Comparison of ENCODE assay signal across 9 cellular contexts in the genomic region with DNA sequence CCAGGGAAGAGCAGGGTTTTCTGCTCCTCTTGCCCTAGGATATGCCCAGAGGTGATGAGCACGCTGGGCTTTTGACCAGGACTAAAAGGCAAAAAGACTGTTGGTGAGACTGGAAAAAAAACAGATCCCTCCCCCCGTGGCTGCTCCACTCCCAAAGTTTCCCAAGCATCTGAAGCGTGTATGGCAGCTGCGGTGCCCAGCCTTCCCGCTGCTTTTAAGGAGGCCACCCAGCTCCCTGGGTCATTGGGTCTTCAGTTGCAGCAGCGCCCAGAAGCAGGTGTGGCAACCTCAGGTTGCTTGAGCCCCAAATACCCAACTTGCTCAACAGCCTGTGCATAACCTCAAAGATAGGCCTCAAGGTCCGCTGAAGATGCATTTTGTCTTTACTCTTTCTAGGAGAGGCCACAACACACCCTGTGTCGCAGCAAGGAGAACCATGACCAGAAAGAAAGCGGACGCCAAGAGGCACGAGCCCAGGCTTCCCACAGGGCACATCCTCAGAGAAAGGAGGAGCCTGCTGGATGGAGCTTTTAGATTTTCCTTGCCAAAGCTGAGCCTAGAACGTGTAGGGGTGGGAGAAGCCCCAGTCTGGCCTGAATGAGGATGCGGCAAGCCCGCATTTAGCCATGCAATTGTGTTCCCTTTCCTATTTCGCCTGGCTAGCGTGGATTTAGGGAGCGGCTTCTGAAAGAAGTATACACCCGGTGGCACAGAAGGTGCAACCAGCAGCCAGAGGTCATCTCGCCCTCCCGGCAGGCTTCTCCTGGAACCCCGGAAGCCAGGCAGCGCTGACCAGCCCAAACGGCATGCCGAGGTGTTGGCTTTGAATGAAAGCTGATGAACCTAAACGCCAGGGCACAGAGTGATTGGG. TPM values are rescaled to one million over a fixed set of nuclear protein-coding genes. Genes with fewer than 3 reads are reported as not detected.
DNase-seq lines count a peak whose midpoint lies in the region; ATAC-seq, FAIRE-seq and TF ChIP-seq lines count a peak whose summit lies in the region.
"Had no signal": no experiment of that assay in that cellular context is flagged by ENCODE, and none has a peak within 500 bp of the region (broad histone marks: within the 10 kb centered on the region; RNA-seq: fewer than 3 reads in every experiment).

No MANE protein-coding gene starts in this region.

- no peaks in the 10 kb centered on the region for H3K27me3 ChIP-seq in smooth muscle cell (ENCODE audit: low read depth)

- intact Hi-C loops in activated CD4-positive, alpha-beta T cell treated with anti-CD3 and anti-CD28 coated beads, Interleukin-2, amount 10 ng/mL, durations not matched to agents 24 days and 14 days (cut with micrococcal nuclease): loop anchor here (2.0 to 5.0 kb wide), 2 partner anchors 65 to 285 kb away; partner anchors contain the start of gene RAD18
- intact Hi-C loops in activated T-helper 2 cell treated with anti-CD3 and anti-CD28 coated beads, Interferon-gamma antibody, Interleukin-2, Interleukin-4, amounts not matched to agents 10 μg/mL and 5 μg/mL and 100 μg/mL, durations not matched to agents 14 hours and 24 hours and 36 hours (cut with micrococcal nuclease): loop anchor here (2.0 kb wide), 1 partner anchor 79 kb away; no protein-coding TSS in a partner anchor
- intact Hi-C loops in kidney (cut with DNase I): no loop called here

- peaks cover 12% of the 10 kb centered on the region for H3K27me3 Mint-ChIP-seq in activated CD4-positive, alpha-beta T cell treated with anti-CD3 and anti-CD28 coated beads, Interleukin-2, amount 10 ng/mL, durations not matched to agents 24 days and 14 days
- peaks cover 5% of the 10 kb centered on the region for H3K27me3 Mint-ChIP-seq in activated T-helper 2 cell treated with anti-CD3 and anti-CD28 coated beads, Interferon-gamma antibody, Interleukin-2, Interleukin-4, amounts not matched to agents 10 μg/mL and 5 μg/mL and 100 μg/mL, durations not matched to agents 14 hours and 24 hours and 36 hours (ENCODE audit: low read depth)

- ATAC-seq in HG03039 (IDR thresholded peaks at IDR 0.05; ENCODE audit: unreplicated experiment): no peak
- ATAC-seq in HG03108 (IDR thresholded peaks at IDR 0.05; ENCODE audit: unreplicated experiment): no peak

- no peak overlapping the region for H2AFZ ChIP-seq in smooth muscle cell (ENCODE audit: low read depth)

- peak overlapping the region; percentile 6 to 73 for H3K4me3 ChIP-seq in kidney (ENCODE audit: low read length in 2 of 2)
- H3K4me3 ChIP-seq in smooth muscle cell: peak overlapping the region; percentile 62

- H3K27ac ChIP-seq in kidney (ENCODE audit: low read depth in 2 of 2, low read length in 2 of 2): peak overlapping the region; percentile 0 to 1
- no peak overlapping the region for H3K27ac ChIP-seq in smooth muscle cell (ENCODE audit: low read depth)

- peaks cover 7% of the 10 kb centered on the region for H3F3A ChIP-seq in smooth muscle cell (ENCODE audit: low read depth)

- DNase-seq in activated CD4-positive, alpha-beta T cell treated with anti-CD3 and anti-CD28 coated beads, Interleukin-2, amount 10 ng/mL, durations not matched to agents 24 days and 14 days: no peak
- no peak for DNase-seq in activated CD4-positive, alpha-beta T cell treated with anti-CD3 and anti-CD28 coated beads for 4 hours
- DNase-seq in activated T-helper 2 cell treated with anti-CD3 and anti-CD28 coated beads, Interferon-gamma antibody, Interleukin-2, Interleukin-4, amounts not matched to agents 10 μg/mL and 5 μg/mL and 100 μg/mL, durations not matched to agents 14 hours and 24 hours and 36 hours (ENCODE audit: low spot score): no peak
- DNase-seq in kidney (peak; percentile 81), smooth muscle cell (lab: John Stamatoyannopoulos, UW; ENCODE audit: unreplicated experiment) (no peak), mucosa of gallbladder (ENCODE audit: low spot score) (no peak)
- DNase-seq: AML-193 had no signal

- H3K36me3 ChIP-seq in kidney (ENCODE audit: control insufficient read depth in 1 of 2, insufficient read depth in 2 of 2, low read length in 2 of 2): no peaks in the 10 kb centered on the region
- H3K36me3 ChIP-seq in smooth muscle cell (ENCODE audit: low read depth): no peaks in the 10 kb centered on the region

- H3K27ac Mint-ChIP-seq in activated CD4-positive, alpha-beta T cell treated with anti-CD3 and anti-CD28 coated beads, Interleukin-2, amount 10 ng/mL, durations not matched to agents 24 days and 14 days: no peak overlapping the region
- H3K27ac Mint-ChIP-seq in activated T-helper 2 cell treated with anti-CD3 and anti-CD28 coated beads, Interferon-gamma antibody, Interleukin-2, Interleukin-4, amounts not matched to agents 10 μg/mL and 5 μg/mL and 100 μg/mL, durations not matched to agents 14 hours and 24 hours and 36 hours: no peak overlapping the region

- no peaks in the 10 kb centered on the region for H3K9me3 Mint-ChIP-seq in activated CD4-positive, alpha-beta T cell treated with anti-CD3 and anti-CD28 coated beads, Interleukin-2, amount 10 ng/mL, durations not matched to agents 24 days and 14 days
- H3K9me3 Mint-ChIP-seq in activated T-helper 2 cell treated with anti-CD3 and anti-CD28 coated beads, Interferon-gamma antibody, Interleukin-2, Interleukin-4, amounts not matched to agents 10 μg/mL and 5 μg/mL and 100 μg/mL, durations not matched to agents 14 hours and 24 hours and 36 hours: no peaks in the 10 kb centered on the region

- H3K4me3 Mint-ChIP-seq in activated CD4-positive, alpha-beta T cell treated with anti-CD3 and anti-CD28 coated beads, Interleukin-2, amount 10 ng/mL, durations not matched to agents 24 days and 14 days: peak overlapping the region; percentile 85
- H3K4me3 Mint-ChIP-seq in activated T-helper 2 cell treated with anti-CD3 and anti-CD28 coated beads, Interferon-gamma antibody, Interleukin-2, Interleukin-4, amounts not matched to agents 10 μg/mL and 5 μg/mL and 100 μg/mL, durations not matched to agents 14 hours and 24 hours and 36 hours (ENCODE audit: low read depth): peak overlapping the region; percentile 85

- no peaks in the 10 kb centered on the region for H4K20me1 ChIP-seq in smooth muscle cell (ENCODE audit: low read depth)

- no peak for FAIRE-seq in kidney (lab: Jason Lieb, UNC)

- peaks cover 6 to 13% of the 10 kb centered on the region in 2 donors for H3K4me1 ChIP-seq in kidney (ENCODE audit: control insufficient read depth in 1 of 2, insufficient read depth in 1 of 2, low read depth in 1 of 2, low read length in 2 of 2)
- peaks cover 19% of the 10 kb centered on the region for H3K4me1 ChIP-seq in smooth muscle cell (ENCODE audit: low read depth)

- peak overlapping the region; percentile 91 for H3K4me2 ChIP-seq in smooth muscle cell

- H3K4me1 Mint-ChIP-seq in activated CD4-positive, alpha-beta T cell treated with anti-CD3 and anti-CD28 coated beads, Interleukin-2, amount 10 ng/mL, durations not matched to agents 24 days and 14 days: peaks cover 18% of the 10 kb centered on the region
- peaks cover 25% of the 10 kb centered on the region for H3K4me1 Mint-ChIP-seq in activated T-helper 2 cell treated with anti-CD3 and anti-CD28 coated beads, Interferon-gamma antibody, Interleukin-2, Interleukin-4, amounts not matched to agents 10 μg/mL and 5 μg/mL and 100 μg/mL, durations not matched to agents 14 hours and 24 hours and 36 hours (ENCODE audit: low read depth)

- no peak overlapping the region for H3K9ac ChIP-seq in kidney (ENCODE audit: low read length in 2 of 2)
- H3K9ac ChIP-seq in smooth muscle cell (ENCODE audit: low read depth): no peak overlapping the region

- TF ChIP-seq CTCF in kidney (IDR thresholded peaks at IDR 0.05; ENCODE audit: borderline replicate concordance, extremely low read depth, insufficient read depth) (no peak), smooth muscle cell (IDR thresholded peaks at IDR 0.05; ENCODE audit: borderline replicate concordance, insufficient read depth, poor library complexity, severe bottlenecking) (no peak)

- no peaks in the 10 kb centered on the region for H3K79me2 ChIP-seq in smooth muscle cell (ENCODE audit: low read depth)

- no peaks in the 10 kb centered on the region for H3K36me3 Mint-ChIP-seq in activated CD4-positive, alpha-beta T cell treated with anti-CD3 and anti-CD28 coated beads, Interleukin-2, amount 10 ng/mL, durations not matched to agents 24 days and 14 days (ENCODE audit: low read depth)
- H3K36me3 Mint-ChIP-seq in activated T-helper 2 cell treated with anti-CD3 and anti-CD28 coated beads, Interferon-gamma antibody, Interleukin-2, Interleukin-4, amounts not matched to agents 10 μg/mL and 5 μg/mL and 100 μg/mL, durations not matched to agents 14 hours and 24 hours and 36 hours (ENCODE audit: low read depth): no peaks in the 10 kb centered on the region

- 81% methylated on average over 25 of the region's 25 CpGs for WGBS in smooth muscle cell (ENCODE audit: low lambda C conversion rate)

- no peaks in the 10 kb centered on the region for H3K9me3 ChIP-seq in kidney (ENCODE audit: control insufficient read depth in 1 of 2, low read length in 2 of 2)
- H3K9me3 ChIP-seq in smooth muscle cell (replicated peaks; ENCODE audit: low read depth): no peaks in the 10 kb centered on the region

RNA-seq across cellular contexts. Expression of gene SRGAP3, which starts 1.9 kb away (rescaled TPM):
- total RNA-seq in activated CD4-positive, alpha-beta T cell treated with anti-CD3 and anti-CD28 coated beads, Interleukin-2, amount 10 ng/mL, durations not matched to agents 24 days and 14 days: 0.40 and 0.45 TPM in 2 replicates
- 0.71 and 0.85 TPM in 2 replicates for total RNA-seq in activated T-helper 2 cell treated with anti-CD3 and anti-CD28 coated beads, Interferon-gamma antibody, Interleukin-2, Interleukin-4, amounts not matched to agents 10 μg/mL and 5 μg/mL and 100 μg/mL, durations not matched to agents 14 hours and 24 hours and 36 hours
- total RNA-seq in kidney (24.3 TPM), smooth muscle cell (3.1 and 4.6 TPM in 2 replicates), mucosa of gallbladder (7.8 TPM)
- polyA plus RNA-seq in kidney (ENCODE audit: insufficient read depth, low read depth, low replicate concordance) (4.1 TPM), smooth muscle cell (1.5 and 3.0 TPM in 2 replicates)
